9 cellular contexts compared by ENCODE assay signal in genomic region chr1:26336477-26337205, GRCh38. TPM values are rescaled to one million over a fixed set of nuclear protein-coding genes. Genes with fewer than 3 reads are reported as not detected.
DNase-seq lines count a peak whose midpoint lies in the region; ATAC-seq and TF ChIP-seq lines count a peak whose summit lies in the region.
"Had no signal": no experiment of that assay in that cellular context is flagged by ENCODE, and none has a peak within 500 bp of the region (broad histone marks: within the 10 kb centered on the region; RNA-seq: fewer than 3 reads in every experiment).

No MANE protein-coding gene starts in this region.

- ATAC-seq in GM21515 (IDR thresholded peaks at IDR 0.05; ENCODE audit: unreplicated experiment) (peak; percentile 54), left colon (peak; percentile 97)

- intact Hi-C loops in left colon (cut with DNase I, micrococcal nuclease): no loop called here

- in situ Hi-C loops in T47D (cut with HindIII; ENCODE audit: low pct_unique_long_range_greater_than_20kb, low sequenced_read_pairs): no loop called here

- DNase-seq in AG08396 (ENCODE audit: low spot score) (peak; percentile 49), NCI-H128 (lab: John Stamatoyannopoulos, UW; ENCODE audit: unreplicated experiment) (peak; percentile 87), T47D (ENCODE audit: low read depth in 1 of 2, low spot score in 1 of 2) (peak; percentile 88 to 94), left colon (peak; percentile 90 to 97), SIG-M5 treated with dmso at 0.1 percent for 504 hours (lab: John Stamatoyannopoulos, UW; ENCODE audit: unreplicated experiment) (no peak)
- peak; percentile 86 to 87 for DNase-seq in stimulated activated CD4-positive, alpha-beta T cell treated with anti-CD3 and anti-CD28 coated beads, Interleukin-4, amount 100 ng/mL, for 4 hours

- peak overlapping the region; percentile 67 for H3K27ac ChIP-seq in VCaP

- TF ChIP-seq CTCF in VCaP (conservative IDR thresholded peaks at IDR 0.05): no peak

RNA-seq across cellular contexts. Expression of gene CRYBG2, which starts 17.3 kb away (rescaled TPM):
- total RNA-seq in left colon: 10 to 100 TPM; 21.5 to 69.3 TPM

RNA-seq across cellular contexts. Expression of gene CD52, which starts 18.9 kb away (rescaled TPM):
- total RNA-seq in left colon: 10 to 100 TPM in 1 of 2 donors, 1 to 10 TPM in 1; 5.7 to 12.9 TPM
- total RNA-seq: temporal lobe had no signal

RNA-seq across cellular contexts. Expression of gene UBXN11, which starts 30.2 kb away (rescaled TPM):
- 10 to 100 TPM in 1 of 2 donors, 1 to 10 TPM in 1; 10.0 to 13.4 TPM for total RNA-seq in left colon

RNA-seq across cellular contexts. Expression of gene ZNF683, which starts 35.9 kb away (rescaled TPM):
- total RNA-seq in left colon: not detected
- total RNA-seq: temporal lobe had no signal

RNA-seq across cellular contexts. Expression of gene SH3BGRL3, which starts 56.8 kb away (rescaled TPM):
- 100 to 1,000 TPM; 401 to 409 TPM for total RNA-seq in left colon
